In the genomic region with DNA sequence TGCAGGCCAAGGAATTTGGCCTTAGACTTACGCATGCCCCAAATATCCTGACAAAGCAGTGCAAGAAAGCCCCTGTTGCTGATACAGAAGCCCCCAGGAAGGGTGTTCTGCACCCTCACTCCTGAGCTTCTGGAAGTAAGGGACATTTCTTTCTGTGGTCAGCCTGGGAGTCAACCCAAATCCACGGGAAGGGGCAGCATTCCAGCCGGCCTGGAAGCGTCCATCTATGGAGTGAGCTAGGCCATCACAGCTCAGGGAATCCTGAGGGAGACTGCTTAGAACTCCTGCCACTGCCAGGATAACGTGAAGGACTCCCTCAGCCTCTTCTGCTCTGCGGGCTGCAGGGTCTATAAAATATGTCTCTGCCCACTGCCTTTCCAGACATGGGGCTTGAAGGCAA, we compare ENCODE assay signal across 1 cellular context.
TF ChIP-seq lines count a peak whose summit lies in the region.

No MANE protein-coding gene starts in this region.

TF ChIP-seq in GM23338, 12 proteins besides CTCF, POLR2A, EP300 and RAD21 (continued from another document):
- TF ChIP-seq ZNF462 (CRISPR knock-in tag; IDR thresholded peaks at IDR 0.05) (no peak), JUNB (IDR thresholded peaks at IDR 0.05; ENCODE audit: unreplicated experiment) (no peak)
